Comparison of ENCODE assay signal across 1 cellular context in the genomic region with DNA sequence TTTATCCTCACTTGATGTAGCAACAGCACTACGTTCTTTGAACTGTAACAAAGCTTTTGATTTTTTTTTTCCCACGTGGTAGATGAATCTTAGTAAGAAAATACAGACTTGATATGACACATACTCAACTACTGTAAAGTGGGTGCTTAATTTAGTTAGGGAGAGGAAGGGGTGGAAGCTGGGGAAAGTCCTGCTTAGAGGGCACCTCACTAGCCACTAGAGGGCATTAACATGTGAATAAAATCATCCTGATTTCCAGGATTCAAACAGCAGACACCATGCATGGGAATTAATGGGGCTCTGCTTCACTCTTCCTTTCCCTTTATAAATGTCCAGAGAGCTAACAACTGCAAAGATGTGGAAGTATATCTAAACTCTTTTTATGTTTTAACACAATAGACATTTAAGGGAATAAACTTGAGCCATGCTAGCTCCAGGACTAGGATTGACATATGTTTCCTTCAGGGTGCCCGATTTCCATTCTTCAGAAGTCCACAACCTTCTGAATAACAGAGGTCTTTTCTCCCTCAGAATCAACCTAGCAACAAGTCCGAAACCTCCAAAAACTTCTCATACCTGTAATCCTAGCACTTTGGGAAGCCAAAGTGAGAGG.
TF ChIP-seq lines count a peak whose summit lies in the region.

No MANE protein-coding gene starts in this region.

TF ChIP-seq in HepG2, 621 proteins besides CTCF, POLR2A, EP300 and RAD21 (continued from another document):
- no peak for TF ChIP-seq ZBTB43 (CRISPR knock-in tag; conservative IDR thresholded peaks at IDR 0.05)
- TF ChIP-seq TMF1 (CRISPR knock-in tag; IDR thresholded peaks at IDR 0.05; ENCODE audit: low read depth), result no peak
- TF ChIP-seq SP1 (IDR thresholded peaks at IDR 0.05), result no peak
- TF ChIP-seq SP1 (CRISPR knock-in tag; IDR thresholded peaks at IDR 0.05), result no peak
- TF ChIP-seq SMC3 (IDR thresholded peaks at IDR 0.05; ENCODE audit: low read length), result peak; percentile 72
- no peak for TF ChIP-seq SP2 (CRISPR knock-in tag; IDR thresholded peaks at IDR 0.05)
- TF ChIP-seq NFKBIZ (CRISPR knock-in tag; IDR thresholded peaks at IDR 0.05), result no peak
- TF ChIP-seq NCOA2 (CRISPR knock-in tag; IDR thresholded peaks at IDR 0.05), result no peak
- TF ChIP-seq ZNF652 (CRISPR knock-in tag; IDR thresholded peaks at IDR 0.05; ENCODE audit: borderline replicate concordance, low read depth), result peak; percentile 83
- no peak for TF ChIP-seq ZNF703 (CRISPR knock-in tag; IDR thresholded peaks at IDR 0.05; ENCODE audit: borderline replicate concordance)
- no peak for TF ChIP-seq ZNF138 (CRISPR knock-in tag; IDR thresholded peaks at IDR 0.05; ENCODE audit: low read depth)
- TF ChIP-seq TGIF2 (CRISPR knock-in tag; IDR thresholded peaks at IDR 0.05), result 0 out of 2 replicates have a peak, but pooled peaks have one; percentile 1
- TF ChIP-seq NFKB2 (CRISPR knock-in tag; IDR thresholded peaks at IDR 0.05; ENCODE audit: borderline replicate concordance), result no peak
- no peak for TF ChIP-seq ZNF616 (CRISPR knock-in tag; IDR thresholded peaks at IDR 0.05; ENCODE audit: low read depth)
- no peak for TF ChIP-seq ZSCAN20 (CRISPR knock-in tag; IDR thresholded peaks at IDR 0.05; ENCODE audit: borderline replicate concordance)
- TF ChIP-seq IRF2 (CRISPR knock-in tag; IDR thresholded peaks at IDR 0.05), result no peak
